Comparison of ENCODE assay signal across 11 cellular contexts in the genomic region with DNA sequence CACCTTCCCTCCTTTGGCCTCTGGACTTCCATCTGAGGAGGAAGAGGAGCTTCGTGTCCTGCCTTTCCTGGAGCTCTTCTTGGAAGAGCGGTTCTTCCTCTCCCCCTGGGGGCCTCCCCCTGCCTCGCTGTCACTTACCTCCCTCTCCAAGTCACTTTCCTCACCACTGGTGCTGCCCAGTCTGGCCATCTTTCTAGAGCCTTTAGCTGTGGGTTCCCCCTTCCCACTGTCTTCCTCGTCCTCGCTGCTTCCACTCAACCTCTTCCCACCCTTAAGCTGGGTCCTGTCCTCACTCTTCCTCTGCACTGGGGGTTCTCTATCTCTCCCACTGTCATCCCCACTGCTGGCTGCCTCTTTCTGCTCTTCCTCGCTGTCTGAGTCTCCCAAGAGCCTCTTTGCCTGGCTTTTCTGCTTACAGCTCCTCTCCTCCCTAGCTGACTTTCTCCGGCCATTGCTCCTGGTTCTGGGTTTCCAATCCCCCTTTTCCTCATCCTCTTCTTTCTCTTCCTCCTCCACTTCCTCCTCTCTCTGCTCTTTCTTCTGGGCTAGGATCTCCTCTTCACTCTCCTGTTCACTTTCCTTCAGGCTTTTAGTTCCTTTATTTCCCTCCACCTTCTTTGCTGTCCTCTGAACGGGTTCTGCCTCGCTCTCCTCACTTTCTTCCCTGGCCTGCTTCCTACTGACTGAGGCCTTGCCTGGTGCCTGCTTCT. TPM values are rescaled to one million over a fixed set of nuclear protein-coding genes. Genes with fewer than 3 reads are reported as not detected.
DNase-seq lines count a peak whose midpoint lies in the region; ATAC-seq and TF ChIP-seq lines count a peak whose summit lies in the region.
"Had no signal": no experiment of that assay in that cellular context is flagged by ENCODE, and none has a peak within 500 bp of the region (broad histone marks: within the 10 kb centered on the region; RNA-seq: fewer than 3 reads in every experiment).

No MANE protein-coding gene starts in this region.

- WGBS in body of pancreas, 2 donors: 87 to 88% methylated on average over 9 of the region's 9 CpGs

- H3K9me3 Mint-ChIP-seq in natural killer cell: no peaks in the 10 kb centered on the region

- TF ChIP-seq POLR2A in body of pancreas (IDR thresholded peaks at IDR 0.05): no peak

- peaks cover 48% of the 10 kb centered on the region for H3K4me1 ChIP-seq in BLaER1
- peaks cover 26% of the 10 kb centered on the region for H3K4me1 ChIP-seq in body of pancreas

- DNase-seq in Jurkat, Clone E6-1 (ENCODE audit: low read depth, low spot score): no peak
- DNase-seq in body of pancreas (no peak), natural killer cell (no peak), NCI-H1417 treated with DMSO at 0.1 percent for 48 hours (lab: John Stamatoyannopoulos, UW) (no peak), NCI-H82 (lab: John Stamatoyannopoulos, UW) (no peak), NCI-H345 (lab: John Stamatoyannopoulos, UW) (no peak), SIG-M5 treated with dmso at 0.1 percent for 504 hours (lab: John Stamatoyannopoulos, UW; ENCODE audit: unreplicated experiment) (no peak)
- DNase-seq: Kasumi-1 had no signal

- peak overlapping the region; percentile 33 for H3K4me3 Mint-ChIP-seq in natural killer cell

- peak overlapping the region in 1 of 2 donors; percentile 97 for H3K27ac Mint-ChIP-seq in natural killer cell

- H3K4me1 Mint-ChIP-seq in natural killer cell: peaks cover 13 to 34% of the 10 kb centered on the region in 2 donors

- H4K20me1 ChIP-seq in BLaER1: peaks cover 1% of the 10 kb centered on the region

- no peak for ATAC-seq in body of pancreas
- no peak for ATAC-seq in natural killer cell

- H3K36me3 Mint-ChIP-seq in natural killer cell: no peaks in the 10 kb centered on the region

- intact Hi-C loops in body of pancreas (cut with DNase I) (no loop called here), natural killer cell (cut with micrococcal nuclease) (no loop called here)

- H3K27me3 ChIP-seq in BLaER1: no peaks in the 10 kb centered on the region
- H3K27me3 ChIP-seq in body of pancreas: no peaks in the 10 kb centered on the region

- TF ChIP-seq CTCF in body of pancreas (IDR thresholded peaks at IDR 0.05): no peak
- TF ChIP-seq CTCF in natural killer cell (IDR thresholded peaks at IDR 0.05): no peak

- peak overlapping the region; percentile 91 for H3K4me2 ChIP-seq in BLaER1

- H3K4me3 ChIP-seq in BLaER1 (peak overlapping the region; percentile 80), body of pancreas (no peak overlapping the region)
- H3K4me3 ChIP-seq in Jurkat, Clone E6-1 (ENCODE audit: low read length): peak overlapping the region; percentile 96

- peak overlapping the region; percentile 98 for H3K9ac ChIP-seq in BLaER1

- H3K27ac ChIP-seq in BLaER1: peak overlapping the region; percentile 99
- peak overlapping the region in 3 of 4 donors; percentile 89 to 99 (median 96) for H3K27ac ChIP-seq in body of pancreas

- peaks cover 61% of the 10 kb centered on the region for H3K36me3 ChIP-seq in BLaER1
- H3K36me3 ChIP-seq in body of pancreas (replicated peaks in 1 of 2; ENCODE audit: insufficient read depth in 1 of 2, low read depth in 2 of 2): peaks cover 0 to 5% of the 10 kb centered on the region in 2 donors

- H3K9me3 ChIP-seq in BLaER1 (no peaks in the 10 kb centered on the region), body of pancreas (no peaks in the 10 kb centered on the region)

- H3K27me3 Mint-ChIP-seq in natural killer cell (ENCODE audit: low read depth in 2 of 2): no peaks in the 10 kb centered on the region

RNA-seq across cellular contexts. Expression of a gene that starts 1.4 kb away (rescaled TPM):
- 80.4 TPM for polyA plus RNA-seq in Jurkat, Clone E6-1 (2012; ENCODE audit: insufficient read depth, insufficient read length)
- 10 to 100 TPM; 11.2 to 17.1 TPM for total RNA-seq in body of pancreas
- 10 to 100 TPM; 11.1 to 13.4 (median 12.7) TPM for total RNA-seq in natural killer cell

RNA-seq across cellular contexts. Expression of a gene that starts 2.0 kb away (rescaled TPM):
- 128 TPM for polyA plus RNA-seq in Jurkat, Clone E6-1 (2012; ENCODE audit: insufficient read depth, insufficient read length)
- total RNA-seq in body of pancreas: 10 to 100 TPM; 28.3 to 54.5 TPM
- total RNA-seq in natural killer cell: 100 to 1,000 TPM in 1 of 3 donors, 10 to 100 TPM in 2; 75.0 to 107 (median 99.5) TPM

RNA-seq across cellular contexts. Expression of a gene that starts 16.8 kb away (rescaled TPM):
- 20.6 TPM for polyA plus RNA-seq in Jurkat, Clone E6-1 (2012; ENCODE audit: insufficient read depth, insufficient read length)
- total RNA-seq in body of pancreas: under 1 TPM in 1 of 2 donors, not detected in 1; 0.78 TPM
- not detected for total RNA-seq in natural killer cell
- total RNA-seq: G401, mononuclear cell had no signal

RNA-seq across cellular contexts. Expression of a gene that starts 20.4 kb away (rescaled TPM):
- polyA plus RNA-seq in Jurkat, Clone E6-1 (2012; ENCODE audit: insufficient read depth, insufficient read length): 33.2 TPM
- 10 to 100 TPM; 31.1 to 58.3 TPM for total RNA-seq in body of pancreas
- total RNA-seq in natural killer cell: 10 to 100 TPM; 35.3 to 42.8 (median 41.5) TPM

RNA-seq across cellular contexts. Expression of a gene that starts 28.9 kb away (rescaled TPM):
- polyA plus RNA-seq in Jurkat, Clone E6-1 (2012; ENCODE audit: insufficient read depth, insufficient read length): not detected
- not detected for total RNA-seq in body of pancreas
- not detected for total RNA-seq in natural killer cell
- total RNA-seq: G401, mononuclear cell had no signal

Comparison
In these comparisons a context has a peak if more than half of its experiments do, and no peak if none do; other contexts are left out.
1. H3K4me3 ChIP-seq: peak in BLaER1 (single experiment) and Jurkat, Clone E6-1 (single experiment); none in body of pancreas (0 of 2).